Comparison of ENCODE assay signal across 1 cellular context in the genomic region with DNA sequence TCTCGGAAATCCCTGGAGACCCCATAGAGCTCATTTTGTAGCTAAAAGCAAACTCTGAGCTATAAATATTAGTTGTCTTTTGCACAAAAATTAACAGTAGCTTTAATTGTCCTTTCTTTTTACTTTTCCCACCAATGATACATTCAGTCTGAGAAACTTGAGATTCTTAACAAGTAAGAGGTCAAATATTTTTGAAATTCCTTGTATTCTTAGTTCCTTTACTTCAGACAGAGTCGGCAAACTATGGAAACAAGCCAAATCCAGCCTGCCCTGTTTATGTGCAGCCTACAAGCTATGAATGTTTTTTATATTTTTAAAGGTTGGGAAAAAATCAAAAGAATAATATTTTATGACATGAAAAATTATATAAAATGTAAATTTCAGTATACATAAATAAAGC.
TF ChIP-seq lines count a peak whose summit lies in the region.

No MANE protein-coding gene starts in this region.

TF ChIP-seq in endothelial cell of umbilical vein, 7 proteins besides CTCF, POLR2A, EP300 and RAD21:
- TF ChIP-seq MYC (IDR thresholded peaks at IDR 0.05; ENCODE audit: low read depth, low read length), result no peak
